8 cellular contexts compared by ENCODE assay signal in the genomic region with DNA sequence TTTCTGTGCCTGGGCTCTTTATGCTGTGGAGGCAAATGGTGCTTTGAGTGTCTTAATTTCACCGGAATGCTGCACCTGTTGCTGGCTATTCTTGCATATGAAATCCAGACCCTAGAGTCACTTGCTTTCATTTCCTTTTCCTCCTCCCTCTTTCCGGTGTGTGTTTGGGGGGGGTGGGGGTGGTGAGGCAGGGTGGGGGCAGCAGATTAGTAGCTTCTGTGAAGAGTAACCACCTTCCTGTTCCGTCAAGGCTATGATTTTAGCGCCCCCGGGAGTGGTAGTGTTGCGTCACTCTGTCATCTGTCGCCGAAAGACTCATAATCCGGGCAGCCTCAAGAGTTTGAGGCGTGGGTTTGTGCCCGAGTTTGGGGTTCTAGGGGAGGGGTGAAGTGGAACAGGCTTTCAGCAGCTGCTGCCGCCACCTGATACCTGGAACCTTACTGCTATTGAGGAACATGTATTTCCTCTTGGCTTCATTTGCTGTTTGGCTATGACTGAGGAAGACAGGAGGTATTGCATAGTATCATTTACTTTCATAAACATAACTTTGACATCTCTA. TPM values are rescaled to one million over a fixed set of nuclear protein-coding genes. Genes with fewer than 3 reads are reported as not detected.
A peak's percentile ranks its signal among the peaks of the same experiment; 100 is the strongest.
DNase-seq lines count a peak whose midpoint lies in the region; ATAC-seq, FAIRE-seq and TF ChIP-seq lines count a peak whose summit lies in the region.

No MANE protein-coding gene starts in this region.

- H3K9ac ChIP-seq in K562 (ENCODE audit: insufficient read depth in 1 of 2, low read depth in 2 of 2, low read length in 2 of 2), result no peak overlapping the region

- no peak overlapping the region for H3K27ac ChIP-seq in K562 (ENCODE audit: extremely low read depth, low read depth, low read length)

- ATAC-seq in GM18868 (IDR thresholded peaks at IDR 0.05; ENCODE audit: unreplicated experiment), result peak; percentile 65
- ATAC-seq in HG02943 (IDR thresholded peaks at IDR 0.05; ENCODE audit: low read depth, unreplicated experiment), result peak; percentile 57
- ATAC-seq in K562, result peak; percentile 34; the same call in 2 of the 3 replicates

- in situ Hi-C loops in K562 (cut with MboI), result no loop called here

- no peaks in the 10 kb centered on the region for H4K20me1 ChIP-seq in K562 (replicated peaks; ENCODE audit: control insufficient read depth, insufficient read depth, low read length)

- CTCF ChIA-PET in K562 (lab: Yijun Ruan, JAX; ENCODE audit: low intra/inter-chr PET ratio), result no interaction called here

- no peak for TF ChIP-seq CTCF in K562 (IDR thresholded peaks at IDR 0.05 in 2 of 3, conservative IDR thresholded peaks at IDR 0.05 in 1 of 3; ENCODE audit: insufficient read depth in 2 of 3, low read depth in 1 of 3, low read length in 3 of 3)

- FAIRE-seq in K562 (lab: Jason Lieb, UNC), result peak; percentile 26

- no peak overlapping the region for H2AFZ ChIP-seq in K562 (ENCODE audit: low read depth, low read length)

- TF ChIP-seq POLR2A in K562 (conservative IDR thresholded peaks at IDR 0.05), result no peak

- H3K27me3 ChIP-seq in K562 (ENCODE audit: control insufficient read depth in 2 of 2, insufficient read depth in 2 of 2, low read length in 2 of 2), result peaks cover 12 to 20% of the 10 kb centered on the region in 2 experiments; a peak in 4 of 5 replicates

- no peaks in the 10 kb centered on the region for H3K4me1 ChIP-seq in K562 (replicated peaks in 1 of 2; ENCODE audit: control insufficient read depth in 2 of 2, insufficient read depth in 2 of 2, low read length in 2 of 2)

- TF ChIP-seq EP300 in K562 (IDR thresholded peaks at IDR 0.05; ENCODE audit: low read length), result no peak

- no peak overlapping the region for H3K4me3 ChIP-seq in K562

- intact Hi-C loops in K562 (cut with micrococcal nuclease), result no loop called here

- DNase-seq in SIG-M5 treated with dmso at 0.1 percent for 504 hours (lab: John Stamatoyannopoulos, UW; ENCODE audit: unreplicated experiment) (peak; percentile 87), K562 (ENCODE audit: extremely low read depth in 1 of 4, low spot score in 3 of 4) (peak in 1 of 4 experiments; percentile 48), hepatic stellate cell (ENCODE audit: low spot score) (no peak), LoVo (ENCODE audit: low spot score) (no peak), cerebellar nuclear complex (lab: John Stamatoyannopoulos, UW) (no peak)
- DNase-seq in stimulated activated CD4-positive, alpha-beta T cell treated with anti-CD3 and anti-CD28 coated beads, TNF-alpha, amount 100 ng/mL, for 1 hour (ENCODE audit: low read depth in 3 of 3, low spot score in 1 of 3), result peak in 2 of 3 donors; percentile 22 to 38

- WGBS in K562 (ENCODE audit: insufficient coverage, low coverage, missing lambda C conversion rate), result 1% methylated on average over 12 of the region's 12 CpGs

- H3K79me2 ChIP-seq in K562 (ENCODE audit: control insufficient read depth, insufficient read depth, low read length), result no peaks in the 10 kb centered on the region

- POLR2A ChIA-PET in K562 (lab: Yijun Ruan, JAX), result no interaction called here

- H3K36me3 ChIP-seq in K562 (ENCODE audit: control insufficient read depth, insufficient read depth, low read length), result no peaks in the 10 kb centered on the region

- TF ChIP-seq RAD21 in K562 (CRISPR knock-in tag; conservative IDR thresholded peaks at IDR 0.05 in 1 of 2, IDR thresholded peaks at IDR 0.05 in 1 of 2), result no peak

- H3K9me3 ChIP-seq in K562 (replicated peaks; ENCODE audit: control insufficient read depth, insufficient read depth, low read depth, low read length), result no peaks in the 10 kb centered on the region

- BruUV-seq in K562 (replicated peaks; lab: Mats Ljungman, UMichigan), result no TSS peak

- peak overlapping the region; percentile 35; the same call in 1 of the 2 replicates for H3K4me2 ChIP-seq in K562 (ENCODE audit: insufficient read depth, low read length)

- no peaks in the 10 kb centered on the region for H3K9me1 ChIP-seq in K562 (ENCODE audit: control insufficient read depth, insufficient read depth, low read length)

TF ChIP-seq in K562, 482 proteins besides CTCF, POLR2A, EP300 and RAD21:
- TF ChIP-seq ZNF24 (IDR thresholded peaks at IDR 0.05) (no peak), CEBPG (CRISPR knock-in tag; IDR thresholded peaks at IDR 0.05) (no peak), CEBPG (tag; conservative IDR thresholded peaks at IDR 0.05 in 1 of 2, IDR thresholded peaks at IDR 0.05 in 1 of 2) (peak; percentile 88 to 90), GABPA (tag; conservative IDR thresholded peaks at IDR 0.05; ENCODE audit: low read depth) (peak; percentile 62), ZNF830 (CRISPR knock-in tag; IDR thresholded peaks at IDR 0.05) (no peak), ILK (tag; IDR thresholded peaks at IDR 0.05; ENCODE audit: borderline replicate concordance, low read depth) (no peak)
- TF ChIP-seq, protein P1, sequence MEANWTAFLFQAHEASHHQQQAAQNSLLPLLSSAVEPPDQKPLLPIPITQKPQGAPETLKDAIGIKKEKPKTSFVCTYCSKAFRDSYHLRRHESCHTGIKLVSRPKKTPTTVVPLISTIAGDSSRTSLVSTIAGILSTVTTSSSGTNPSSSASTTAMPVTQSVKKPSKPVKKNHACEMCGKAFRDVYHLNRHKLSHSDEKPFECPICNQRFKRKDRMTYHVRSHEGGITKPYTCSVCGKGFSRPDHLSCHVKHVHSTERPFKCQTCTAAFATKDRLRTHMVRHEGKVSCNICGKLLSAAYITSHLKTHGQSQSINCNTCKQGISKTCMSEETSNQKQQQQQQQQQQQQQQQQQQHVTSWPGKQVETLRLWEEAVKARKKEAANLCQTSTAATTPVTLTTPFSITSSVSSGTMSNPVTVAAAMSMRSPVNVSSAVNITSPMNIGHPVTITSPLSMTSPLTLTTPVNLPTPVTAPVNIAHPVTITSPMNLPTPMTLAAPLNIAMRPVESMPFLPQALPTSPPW (CRISPR knock-in tag; IDR thresholded peaks at IDR 0.05), result peak; percentile 57
- TF ChIP-seq, protein P2, sequence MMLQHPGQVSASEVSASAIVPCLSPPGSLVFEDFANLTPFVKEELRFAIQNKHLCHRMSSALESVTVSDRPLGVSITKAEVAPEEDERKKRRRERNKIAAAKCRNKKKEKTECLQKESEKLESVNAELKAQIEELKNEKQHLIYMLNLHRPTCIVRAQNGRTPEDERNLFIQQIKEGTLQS (IDR thresholded peaks at IDR 0.05), result peak; percentile 72
- TF ChIP-seq, protein P2 (CRISPR knock-in tag; conservative IDR thresholded peaks at IDR 0.05), result no peak

RNA-seq across cellular contexts. Expression of a gene that starts 49.1 kb away (rescaled TPM):
- total RNA-seq in K562 (2011; cell fraction: chromatin; rRNA removed; ENCODE audit: low replicate concordance), result 4.6 and 11.3 TPM in 2 replicates
- 2.4 and 2.8 TPM in 2 replicates for total RNA-seq in K562 (2011; cell fraction: nucleolus; rRNA removed)
- total RNA-seq in K562 (2011; cell fraction: nucleoplasm; rRNA removed), result 3.5 and 3.8 TPM in 2 replicates
- total RNA-seq in K562 (2014; rRNA removed) (10.0 and 10.4 TPM in 2 replicates), K562 (2014; rRNA removed; fragmentation: Illumina TruSeq; extraction: Trizol) (11.5 and 15.9 TPM in 2 replicates), K562 (2015; rRNA removed; fragmentation: Illumina TruSeq; extraction: Trizol) (20.5 and 22.4 TPM in 2 replicates), K562 (2021) (10.4 and 12.0 TPM in 2 replicates)
- polyA plus RNA-seq in K562 (2011; rRNA removed) (1.2 and 1.9 TPM in 2 replicates), K562 (2014; fragmentation: Illumina TruSeq; extraction: Trizol) (10.5 and 15.1 TPM in 2 replicates), K562 (2014; fragmentation: Nextera tagmentation; extraction: Ambion mirVana) (1 to 10 TPM in 1 of 2 experiments, under 1 TPM in 1; 0.94 to 2.1 TPM), K562 (2014; rRNA removed) (6.2 and 7.1 TPM in 2 replicates)
- 0.49 and 1.3 TPM in 2 replicates for polyA plus RNA-seq in K562 (2011; cell fraction: cytosol; rRNA removed)
- polyA plus RNA-seq in K562 (2011; cell fraction: nucleus; rRNA removed), result 2.2 and 3.4 TPM in 2 replicates
- 10.6 and 11.6 TPM in 2 replicates for polyA plus RNA-seq in K562 (2012)
- polyA minus RNA-seq in K562 (2011; rRNA and poly(A)+ RNA removed), result 4.3 and 8.3 TPM in 2 replicates
- 1.4 and 1.8 TPM in 2 replicates for polyA minus RNA-seq in K562 (2011; cell fraction: cytosol; rRNA and poly(A)+ RNA removed)
- polyA minus RNA-seq in K562 (2011; cell fraction: nucleus; rRNA and poly(A)+ RNA removed), result 5.0 and 9.2 TPM in 2 replicates

Comparison
In these comparisons a context has a peak if more than half of its experiments do, and no peak if none do; other contexts are left out.
1. DNase-seq: peak in SIG-M5 treated with dmso at 0.1 percent for 504 hours (single experiment) and stimulated activated CD4-positive, alpha-beta T cell treated with anti-CD3 and anti-CD28 coated beads, TNF-alpha, amount 100 ng/mL, for 1 hour (2 of 3); none in hepatic stellate cell (single experiment), LoVo (single experiment) and cerebellar nuclear complex (0 of 2).
2. Peak in every context shown above with its lines, with median percentiles within 50 percentile points of each other: ATAC-seq.